12 cellular contexts compared by ENCODE assay signal in genomic region chr4:48331577-48332340, GRCh38. TPM values are rescaled to one million over a fixed set of nuclear protein-coding genes. Genes with fewer than 3 reads are reported as not detected.
DNase-seq lines count a peak whose midpoint lies in the region; ATAC-seq, FAIRE-seq and TF ChIP-seq lines count a peak whose summit lies in the region.
"Had no signal": no experiment of that assay in that cellular context is flagged by ENCODE, and none has a peak within 500 bp of the region (broad histone marks: within the 10 kb centered on the region; RNA-seq: fewer than 3 reads in every experiment).

No MANE protein-coding gene starts in this region.

- H3K27ac Mint-ChIP-seq in activated T-cell treated with anti-CD3 and anti-CD28 coated beads, Interleukin-2, amount 50 U/mL, for 72 hours: no peak overlapping the region
- H3K27ac Mint-ChIP-seq: activated T-helper 17 cell treated with anti-CD3 and anti-CD28 coated beads, Interleukin-2, amount 50 U/mL, for 72 hours; WTC11 had no signal

- DNase-seq in Right ventricle myocardium superior (no peak), cardiac septum (ENCODE audit: low spot score) (no peak), K562 (ENCODE audit: extremely low read depth in 1 of 4, low spot score in 3 of 4) (no peak), kidney tubule cell (ENCODE audit: low spot score) (peak; percentile 66)
- DNase-seq in activated T-cell treated with anti-CD3 and anti-CD28 coated beads, Interleukin-2, amount 50 U/mL, for 72 hours: no peak
- no peak for DNase-seq in activated CD8-positive, alpha-beta memory T cell treated with anti-CD3 and anti-CD28 coated beads, Interleukin-2, amount 50 U/mL, for 48 hours
- DNase-seq in stimulated activated naive CD4-positive, alpha-beta T cell treated with Interleukin-2 at 50 U/mL for 16 hours (lab: John Stamatoyannopoulos, UW): no peak
- no peak for DNase-seq in activated CD4-positive, alpha-beta T cell treated with anti-CD3 and anti-CD28 coated beads, Interleukin-2, amount 50 U/mL, for 48 hours
- DNase-seq: cortex of kidney, H7 had no signal

- H3K4me3 Mint-ChIP-seq in activated T-cell treated with anti-CD3 and anti-CD28 coated beads, Interleukin-2, amount 50 U/mL, for 72 hours: no peak overlapping the region
- H3K4me3 Mint-ChIP-seq: activated T-helper 17 cell treated with anti-CD3 and anti-CD28 coated beads, Interleukin-2, amount 50 U/mL, for 72 hours; WTC11 had no signal

- H3K27ac ChIP-seq in K562 (ENCODE audit: extremely low read depth, low read depth, low read length): no peak overlapping the region

- CTCF ChIA-PET in K562 (lab: Yijun Ruan, JAX; ENCODE audit: low intra/inter-chr PET ratio): no interaction called here

- no peak overlapping the region for H3K9ac ChIP-seq in K562 (ENCODE audit: insufficient read depth in 1 of 2, low read depth in 2 of 2, low read length in 2 of 2)

- no peaks in the 10 kb centered on the region for H3K9me1 ChIP-seq in K562 (ENCODE audit: control insufficient read depth, insufficient read depth, low read length)

- ATAC-seq in Right ventricle myocardium superior (ENCODE audit: poor library complexity) (peak; percentile 68), K562 (no peak)
- ATAC-seq in activated T-cell treated with anti-CD3 and anti-CD28 coated beads, Interleukin-2, amount 50 U/mL, for 72 hours (replicated peaks in 1 of 2): no peak
- ATAC-seq: activated T-helper 17 cell treated with anti-CD3 and anti-CD28 coated beads, Interleukin-2, amount 50 U/mL, for 72 hours; WTC11 had no signal

- intact Hi-C loops in Right ventricle myocardium superior (cut with DNase I) (no loop called here), cardiac septum (cut with DNase I) (no loop called here), K562 (cut with micrococcal nuclease) (no loop called here)

- TF ChIP-seq RAD21 in K562 (CRISPR knock-in tag; conservative IDR thresholded peaks at IDR 0.05 in 1 of 2, IDR thresholded peaks at IDR 0.05 in 1 of 2): no peak

- no peak overlapping the region for H3K4me2 ChIP-seq in K562 (ENCODE audit: insufficient read depth, low read length)

- no peaks in the 10 kb centered on the region for H3K9me3 Mint-ChIP-seq in activated T-cell treated with anti-CD3 and anti-CD28 coated beads, Interleukin-2, amount 50 U/mL, for 72 hours
- H3K9me3 Mint-ChIP-seq: activated T-helper 17 cell treated with anti-CD3 and anti-CD28 coated beads, Interleukin-2, amount 50 U/mL, for 72 hours; WTC11 had no signal

- no peaks in the 10 kb centered on the region for H3K27me3 ChIP-seq in K562 (ENCODE audit: control insufficient read depth in 2 of 2, insufficient read depth in 2 of 2, low read length in 2 of 2)

- in situ Hi-C loops in K562 (cut with MboI): no loop called here

- no peak for FAIRE-seq in K562 (lab: Jason Lieb, UNC)

- WGBS in K562 (ENCODE audit: insufficient coverage, low coverage, missing lambda C conversion rate): 76% methylated on average over 9 of the region's 9 CpGs

- 0 out of 2 replicates have a peak overlapping the region, but pooled peaks have one; percentile 52 for H2AFZ ChIP-seq in K562 (ENCODE audit: low read depth, low read length)

- H3K4me1 Mint-ChIP-seq in activated T-cell treated with anti-CD3 and anti-CD28 coated beads, Interleukin-2, amount 50 U/mL, for 72 hours (ENCODE audit: low read depth): peaks cover 10% of the 10 kb centered on the region
- H3K4me1 Mint-ChIP-seq: activated T-helper 17 cell treated with anti-CD3 and anti-CD28 coated beads, Interleukin-2, amount 50 U/mL, for 72 hours; WTC11 had no signal

- no peaks in the 10 kb centered on the region for H4K20me1 ChIP-seq in K562 (replicated peaks; ENCODE audit: control insufficient read depth, insufficient read depth, low read length)

- no TSS peak for BruUV-seq in K562 (replicated peaks; lab: Mats Ljungman, UMichigan)

- TF ChIP-seq POLR2A in K562 (conservative IDR thresholded peaks at IDR 0.05): no peak

- no peaks in the 10 kb centered on the region for H3K36me3 Mint-ChIP-seq in activated T-cell treated with anti-CD3 and anti-CD28 coated beads, Interleukin-2, amount 50 U/mL, for 72 hours (ENCODE audit: insufficient read depth in 2 of 2)
- H3K36me3 Mint-ChIP-seq: WTC11 had no signal

- H3K4me1 ChIP-seq in K562 (replicated peaks in 1 of 2; ENCODE audit: control insufficient read depth in 2 of 2, insufficient read depth in 2 of 2, low read length in 2 of 2): peaks cover 3 to 26% of the 10 kb centered on the region in 2 experiments; a peak in 3 of 5 replicates

- no peak for TF ChIP-seq CTCF in K562 (IDR thresholded peaks at IDR 0.05 in 2 of 3, conservative IDR thresholded peaks at IDR 0.05 in 1 of 3; ENCODE audit: insufficient read depth in 2 of 3, low read depth in 1 of 3, low read length in 3 of 3)

- no peak overlapping the region for H3K4me3 ChIP-seq in K562

- H3K79me2 ChIP-seq in K562 (ENCODE audit: control insufficient read depth, insufficient read depth, low read length): no peaks in the 10 kb centered on the region

- no peaks in the 10 kb centered on the region for H3K9me3 ChIP-seq in K562 (replicated peaks; ENCODE audit: control insufficient read depth, insufficient read depth, low read depth, low read length)

- no peak for TF ChIP-seq EP300 in K562 (IDR thresholded peaks at IDR 0.05; ENCODE audit: low read length)

- no peaks in the 10 kb centered on the region for H3K36me3 ChIP-seq in K562 (ENCODE audit: control insufficient read depth, insufficient read depth, low read length)

- H3K27me3 Mint-ChIP-seq in activated T-cell treated with anti-CD3 and anti-CD28 coated beads, Interleukin-2, amount 50 U/mL, for 72 hours (ENCODE audit: low read depth): peaks cover 6% of the 10 kb centered on the region
- H3K27me3 Mint-ChIP-seq: activated T-helper 17 cell treated with anti-CD3 and anti-CD28 coated beads, Interleukin-2, amount 50 U/mL, for 72 hours had no signal

- POLR2A ChIA-PET in K562 (lab: Yijun Ruan, JAX): no interaction called here

TF ChIP-seq in K562, 482 proteins besides CTCF, POLR2A, EP300 and RAD21:
- 0 out of 2 replicates have a peak, but pooled peaks have one; percentile 19 for TF ChIP-seq CEBPB (tag; IDR thresholded peaks at IDR 0.05)
- TF ChIP-seq FOXK2 (conservative IDR thresholded peaks at IDR 0.05 in 1 of 2, IDR thresholded peaks at IDR 0.05 in 1 of 2; ENCODE audit: low read depth in 2 of 2): no peak
- no peak for TF ChIP-seq BMI1 (IDR thresholded peaks at IDR 0.05; ENCODE audit: low read length)
- no peak for TF ChIP-seq ATF1 (CRISPR knock-in tag; IDR thresholded peaks at IDR 0.05)
- 0 out of 2 replicates have a peak, but pooled peaks have one; percentile 12 for TF ChIP-seq ATF1 (tag; IDR thresholded peaks at IDR 0.05)
- TF ChIP-seq CEBPG (CRISPR knock-in tag; IDR thresholded peaks at IDR 0.05): no peak
- TF ChIP-seq CEBPG (tag; conservative IDR thresholded peaks at IDR 0.05 in 1 of 2, IDR thresholded peaks at IDR 0.05 in 1 of 2): peak in 1 of 2 experiments; percentile 40; a peak in 1 of 4 replicates
- no peak for TF ChIP-seq SMARCB1 (IDR thresholded peaks at IDR 0.05; ENCODE audit: insufficient read length, low read depth)
- peak; percentile 58; the same call in 1 of the 2 replicates for TF ChIP-seq ATF3 (IDR thresholded peaks at IDR 0.05)
- no peak for TF ChIP-seq ATF3 (CRISPR knock-in tag; conservative IDR thresholded peaks at IDR 0.05)

RNA-seq across cellular contexts. Expression of gene SLAIN2, which starts 9.6 kb away (rescaled TPM):
- total RNA-seq in Right ventricle myocardium superior (110 TPM), cardiac septum (159 TPM), K562 (2014; rRNA removed) (8.4 and 11.5 TPM in 2 replicates), K562 (2014; rRNA removed; fragmentation: Illumina TruSeq; extraction: Trizol) (35.0 and 36.6 TPM in 2 replicates), K562 (2015; rRNA removed; fragmentation: Illumina TruSeq; extraction: Trizol) (46.9 and 56.8 TPM in 2 replicates), K562 (2021) (42.8 and 43.0 TPM in 2 replicates)
- 23.3 and 34.3 TPM in 2 replicates for total RNA-seq in K562 (2011; cell fraction: chromatin; rRNA removed; ENCODE audit: low replicate concordance)
- 8.2 and 9.6 TPM in 2 replicates for total RNA-seq in K562 (2011; cell fraction: nucleolus; rRNA removed)
- 16.6 and 27.1 TPM in 2 replicates for total RNA-seq in K562 (2011; cell fraction: nucleoplasm; rRNA removed)
- polyA plus RNA-seq in K562 (2011; rRNA removed) (25.5 and 41.8 TPM in 2 replicates), K562 (2014; fragmentation: Illumina TruSeq; extraction: Trizol) (86.2 and 116 TPM in 2 replicates), K562 (2014; fragmentation: Nextera tagmentation; extraction: Ambion mirVana) (1 to 10 TPM; 3.5 to 6.2 TPM), K562 (2014; rRNA removed) (11.7 and 20.2 TPM in 2 replicates)
- 19.2 and 27.7 TPM in 2 replicates for polyA plus RNA-seq in K562 (2011; cell fraction: cytosol; rRNA removed)
- 23.9 and 24.2 TPM in 2 replicates for polyA plus RNA-seq in K562 (2011; cell fraction: nucleus; rRNA removed)
- 42.5 and 45.8 TPM in 2 replicates for polyA plus RNA-seq in K562 (2012)
- 22.8 and 26.4 TPM in 2 replicates for polyA minus RNA-seq in K562 (2011; rRNA and poly(A)+ RNA removed)
- polyA minus RNA-seq in K562 (2011; cell fraction: cytosol; rRNA and poly(A)+ RNA removed): 21.3 and 21.8 TPM in 2 replicates
- 12.5 and 32.0 TPM in 2 replicates for polyA minus RNA-seq in K562 (2011; cell fraction: nucleus; rRNA and poly(A)+ RNA removed)
- 10 to 100 TPM; 43.4 to 58.0 TPM for total RNA-seq in activated T-cell treated with anti-CD3 and anti-CD28 coated beads, Interleukin-2, amount 50 U/mL, for 72 hours
